ENCODE assay signal across 32 cellular contexts in genomic region chr16:25783226-25783625, GRCh38.
"Had no signal": no experiment of that assay in that cellular context is flagged by ENCODE, and none has a peak within 500 bp of the region (broad histone marks: within the 10 kb centered on the region; RNA-seq: fewer than 3 reads in every experiment).

No MANE protein-coding gene starts in this region.

- H3K27me3 Mint-ChIP-seq: stimulated activated memory B cell treated with anti-CD40 and anti-IgM and Interleukin-4, amounts not matched to agents 10 μg/mL and 1 μg/mL and 100 μg/mL, for 72 hours had no signal

- H3K4me1 ChIP-seq: parathyroid adenoma, psoas muscle, right lobe of liver, sigmoid colon, spleen, suprapubic skin, testis, tibial artery, transverse colon, upper lobe of right lung, uterus had no signal

- H3K36me3 ChIP-seq: ovary, right lobe of liver, sigmoid colon, spleen, suprapubic skin, tibial artery, transverse colon, upper lobe of right lung, uterus had no signal

- H3K9me3 Mint-ChIP-seq: natural killer cell treated with Interleukin-12 subunit alpha and Interleukin-12 subunit beta and Interleukin-15 and Interleukin-18, amount 100 ng/mL, for 72 hours; nephron progenitor cell; type B pancreatic cell had no signal

- H2AFZ ChIP-seq: parathyroid adenoma had no signal

- H3K4me1 Mint-ChIP-seq: naive B cell; naive thymus-derived CD8-positive, alpha-beta T cell; stimulated activated memory B cell treated with anti-CD40 and anti-IgM and Interleukin-4, amounts not matched to agents 10 μg/mL and 1 μg/mL and 100 μg/mL, for 72 hours; stimulated activated naive CD8-positive, alpha-beta T cell treated with anti-CD3 and anti-CD28 coated beads, Interleukin-15, amount 100 ng/mL, for 72 hours had no signal

- H3K27ac Mint-ChIP-seq: naive B cell; naive thymus-derived CD8-positive, alpha-beta T cell; natural killer cell treated with Interleukin-12 subunit alpha and Interleukin-12 subunit beta and Interleukin-15 and Interleukin-18, amount 100 ng/mL, for 72 hours; nephron progenitor cell; progenitor cell of endocrine pancreas; stimulated activated memory B cell treated with anti-CD40 and anti-IgM and Interleukin-4, amounts not matched to agents 10 μg/mL and 1 μg/mL and 100 μg/mL, for 72 hours; stimulated activated naive CD8-positive, alpha-beta T cell treated with anti-CD3 and anti-CD28 coated beads, Interleukin-15, amount 100 ng/mL, for 72 hours; type B pancreatic cell had no signal

- H3K4me3 ChIP-seq: ovary, psoas muscle, right lobe of liver, sigmoid colon, spleen, suprapubic skin, testis, tibial artery, transverse colon, upper lobe of right lung, uterus had no signal

- H3K36me3 Mint-ChIP-seq: naive B cell; natural killer cell treated with Interleukin-12 subunit alpha and Interleukin-12 subunit beta and Interleukin-15 and Interleukin-18, amount 100 ng/mL, for 72 hours; stimulated activated memory B cell treated with anti-CD40 and anti-IgM and Interleukin-4, amounts not matched to agents 10 μg/mL and 1 μg/mL and 100 μg/mL, for 72 hours; type B pancreatic cell had no signal

- DNase-seq: naive B cell; naive thymus-derived CD8-positive, alpha-beta T cell; nephron progenitor cell; occipital lobe; ovary; posterior cingulate gyrus; psoas muscle; right cardiac atrium; right lobe of liver; sigmoid colon; small intestine; spleen; stimulated activated CD4-positive, alpha-beta T cell treated with anti-CD3 and anti-CD28 coated beads, Interleukin-12 subunit alpha, Interleukin-12 subunit beta, amount 100 ng/mL, for 4 hours; stimulated activated CD4-positive, alpha-beta T cell treated with anti-CD3 and anti-CD28 coated beads, Interleukin-1b, Interleukin-23, amount 100 ng/mL, for 48 hours; stimulated activated CD4-positive, alpha-beta T cell treated with anti-CD3 and anti-CD28 coated beads, Interleukin-4, amount 100 ng/mL, for 1 hour; stimulated activated CD4-positive, alpha-beta T cell treated with anti-CD3 and anti-CD28 coated beads, Interleukin-4, amount 100 ng/mL, for 4 hours; stimulated activated CD8-positive, alpha-beta memory T cell treated with anti-CD3 and anti-CD28 coated beads, Interleukin-4, amount 100 ng/mL, for 48 hours; stimulated activated naive CD4-positive, alpha-beta T cell; stimulated activated naive CD8-positive, alpha-beta T cell treated with anti-CD3 and anti-CD28 coated beads, Interleukin-15, amount 100 ng/mL, for 72 hours; stimulated activated naive CD8-positive, alpha-beta T cell treated with anti-CD3 and anti-CD28 coated beads, Interleukin-15, Interleukin-2, amounts not matched to agents 100 U/mL and 50 U/mL, for 24 hours; substantia nigra; testis; tibial artery; transverse colon; upper lobe of right lung; uterus had no signal

- H3K27me3 ChIP-seq: ovary, right lobe of liver, sigmoid colon, suprapubic skin, testis, tibial artery, transverse colon, upper lobe of right lung, uterus had no signal

- H3K9me3 ChIP-seq: ovary, psoas muscle, right lobe of liver, sigmoid colon, spleen, suprapubic skin, testis, tibial artery, transverse colon, upper lobe of right lung, uterus had no signal

- H3K9ac ChIP-seq: parathyroid adenoma had no signal

- H3K4me3 Mint-ChIP-seq: naive B cell; naive thymus-derived CD8-positive, alpha-beta T cell; natural killer cell treated with Interleukin-12 subunit alpha and Interleukin-12 subunit beta and Interleukin-15 and Interleukin-18, amount 100 ng/mL, for 72 hours; nephron progenitor cell; stimulated activated memory B cell treated with anti-CD40 and anti-IgM and Interleukin-4, amounts not matched to agents 10 μg/mL and 1 μg/mL and 100 μg/mL, for 72 hours; stimulated activated naive CD8-positive, alpha-beta T cell treated with anti-CD3 and anti-CD28 coated beads, Interleukin-15, amount 100 ng/mL, for 72 hours; type B pancreatic cell had no signal

- H3K27ac ChIP-seq: ovary, parathyroid adenoma, psoas muscle, right lobe of liver, sigmoid colon, spleen, suprapubic skin, testis, tibial artery, transverse colon, upper lobe of right lung, uterus had no signal
